Comparison of ENCODE assay signal across 1 cellular context in the genomic region with DNA sequence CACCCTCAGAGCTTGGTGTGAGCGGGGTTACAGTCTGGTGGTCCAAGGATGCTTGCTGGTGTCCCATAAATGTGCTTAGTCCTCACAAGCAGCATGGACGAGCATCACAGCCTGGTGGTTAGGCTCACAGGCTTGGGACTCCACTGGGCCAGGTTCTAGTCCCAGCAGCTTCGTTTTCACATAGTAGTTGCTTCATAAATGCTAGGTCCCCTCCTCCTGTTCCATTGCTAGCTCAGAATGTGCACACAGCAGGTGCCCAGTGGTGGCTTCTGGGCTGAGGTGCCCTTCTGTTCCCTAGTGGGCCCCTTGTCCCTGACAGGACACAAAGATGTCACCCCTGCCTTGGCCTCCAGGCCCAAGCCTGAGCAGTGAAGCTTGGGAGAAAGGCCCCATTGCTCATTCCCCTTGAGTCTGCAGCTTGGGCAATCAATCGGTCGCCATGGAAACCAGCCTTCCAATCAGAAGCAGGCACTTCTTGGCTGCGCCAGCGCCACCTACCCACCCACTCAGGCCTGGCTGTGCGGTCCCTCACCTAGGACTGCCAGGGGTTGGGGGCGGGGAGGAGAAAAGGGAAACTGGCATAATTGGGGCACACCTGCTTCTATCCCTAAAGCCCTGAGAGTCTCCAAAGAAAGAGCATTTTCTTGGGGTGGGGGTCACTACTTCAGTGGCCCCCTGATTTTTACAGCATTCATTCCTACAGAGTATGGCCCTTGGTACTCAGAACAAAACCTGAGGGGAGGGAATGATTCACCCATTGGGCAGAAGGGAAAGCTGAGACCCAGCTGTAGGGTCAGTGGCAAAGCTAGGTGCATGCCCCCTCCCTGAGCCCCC.
TF ChIP-seq lines count a peak whose summit lies in the region.

No MANE protein-coding gene starts in this region.

TF ChIP-seq in HepG2, 621 proteins besides CTCF, POLR2A, EP300 and RAD21:
- peak; percentile 91 for TF ChIP-seq CEBPB (IDR thresholded peaks at IDR 0.05; ENCODE audit: borderline replicate concordance, low read depth, low read length)
- TF ChIP-seq NFYB (CRISPR knock-in tag; IDR thresholded peaks at IDR 0.05), result peak; percentile 85
- no peak for TF ChIP-seq ZNF598 (CRISPR knock-in tag; IDR thresholded peaks at IDR 0.05; ENCODE audit: borderline replicate concordance)
- TF ChIP-seq PCBP1 (IDR thresholded peaks at IDR 0.05; ENCODE audit: borderline replicate concordance, low read depth, low read length), result 0 out of 2 replicates have a peak, but pooled peaks have one; percentile 58
- TF ChIP-seq RBAK (CRISPR knock-in tag; IDR thresholded peaks at IDR 0.05), result no peak
- peak; percentile 82 for TF ChIP-seq CEBPG (CRISPR knock-in tag; IDR thresholded peaks at IDR 0.05)
- 0 out of 2 replicates have a peak, but pooled peaks have one; percentile 17 for TF ChIP-seq ZFY (CRISPR knock-in tag; IDR thresholded peaks at IDR 0.05)
- TF ChIP-seq HNRNPLL (IDR thresholded peaks at IDR 0.05; ENCODE audit: low read depth, low read length, poor library complexity, severe bottlenecking), result no peak
- TF ChIP-seq, protein P1, sequence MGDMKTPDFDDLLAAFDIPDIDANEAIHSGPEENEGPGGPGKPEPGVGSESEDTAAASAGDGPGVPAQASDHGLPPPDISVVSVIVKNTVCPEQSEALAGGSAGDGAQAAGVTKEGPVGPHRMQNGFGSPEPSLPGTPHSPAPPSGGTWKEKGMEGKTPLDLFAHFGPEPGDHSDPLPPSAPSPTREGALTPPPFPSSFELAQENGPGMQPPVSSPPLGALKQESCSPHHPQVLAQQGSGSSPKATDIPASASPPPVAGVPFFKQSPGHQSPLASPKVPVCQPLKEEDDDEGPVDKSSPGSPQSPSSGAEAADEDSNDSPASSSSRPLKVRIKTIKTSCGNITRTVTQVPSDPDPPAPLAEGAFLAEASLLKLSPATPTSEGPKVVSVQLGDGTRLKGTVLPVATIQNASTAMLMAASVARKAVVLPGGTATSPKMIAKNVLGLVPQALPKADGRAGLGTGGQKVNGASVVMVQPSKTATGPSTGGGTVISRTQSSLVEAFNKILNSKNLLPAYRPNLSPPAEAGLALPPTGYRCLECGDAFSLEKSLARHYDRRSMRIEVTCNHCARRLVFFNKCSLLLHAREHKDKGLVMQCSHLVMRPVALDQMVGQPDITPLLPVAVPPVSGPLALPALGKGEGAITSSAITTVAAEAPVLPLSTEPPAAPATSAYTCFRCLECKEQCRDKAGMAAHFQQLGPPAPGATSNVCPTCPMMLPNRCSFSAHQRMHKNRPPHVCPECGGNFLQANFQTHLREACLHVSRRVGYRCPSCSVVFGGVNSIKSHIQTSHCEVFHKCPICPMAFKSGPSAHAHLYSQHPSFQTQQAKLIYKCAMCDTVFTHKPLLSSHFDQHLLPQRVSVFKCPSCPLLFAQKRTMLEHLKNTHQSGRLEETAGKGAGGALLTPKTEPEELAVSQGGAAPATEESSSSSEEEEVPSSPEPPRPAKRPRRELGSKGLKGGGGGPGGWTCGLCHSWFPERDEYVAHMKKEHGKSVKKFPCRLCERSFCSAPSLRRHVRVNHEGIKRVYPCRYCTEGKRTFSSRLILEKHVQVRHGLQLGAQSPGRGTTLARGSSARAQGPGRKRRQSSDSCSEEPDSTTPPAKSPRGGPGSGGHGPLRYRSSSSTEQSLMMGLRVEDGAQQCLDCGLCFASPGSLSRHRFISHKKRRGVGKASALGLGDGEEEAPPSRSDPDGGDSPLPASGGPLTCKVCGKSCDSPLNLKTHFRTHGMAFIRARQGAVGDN (CRISPR knock-in tag; IDR thresholded peaks at IDR 0.05), result peak; percentile 32; the same call in 1 of the 2 replicates
- TF ChIP-seq NFYC (CRISPR knock-in tag; IDR thresholded peaks at IDR 0.05), result peak; percentile 82
- no peak for TF ChIP-seq ZNF138 (CRISPR knock-in tag; IDR thresholded peaks at IDR 0.05; ENCODE audit: low read depth)
- TF ChIP-seq RFX3 (CRISPR knock-in tag; IDR thresholded peaks at IDR 0.05), result peak; percentile 86
- 0 out of 2 replicates have a peak, but pooled peaks have one; percentile 11 for TF ChIP-seq SALL1 (CRISPR knock-in tag; IDR thresholded peaks at IDR 0.05)
- no peak for TF ChIP-seq EZH2 (conservative IDR thresholded peaks at IDR 0.05; ENCODE audit: low read depth, low read length)
- no peak for TF ChIP-seq ZKSCAN1 (IDR thresholded peaks at IDR 0.05; ENCODE audit: low read length)
- TF ChIP-seq, protein P2, sequence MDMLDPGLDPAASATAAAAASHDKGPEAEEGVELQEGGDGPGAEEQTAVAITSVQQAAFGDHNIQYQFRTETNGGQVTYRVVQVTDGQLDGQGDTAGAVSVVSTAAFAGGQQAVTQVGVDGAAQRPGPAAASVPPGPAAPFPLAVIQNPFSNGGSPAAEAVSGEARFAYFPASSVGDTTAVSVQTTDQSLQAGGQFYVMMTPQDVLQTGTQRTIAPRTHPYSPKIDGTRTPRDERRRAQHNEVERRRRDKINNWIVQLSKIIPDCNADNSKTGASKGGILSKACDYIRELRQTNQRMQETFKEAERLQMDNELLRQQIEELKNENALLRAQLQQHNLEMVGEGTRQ (IDR thresholded peaks at IDR 0.05; ENCODE audit: low read depth, low read length), result no peak
- TF ChIP-seq, protein P2 (CRISPR knock-in tag; IDR thresholded peaks at IDR 0.05; ENCODE audit: borderline replicate concordance), result no peak
- TF ChIP-seq NFKB2 (CRISPR knock-in tag; IDR thresholded peaks at IDR 0.05; ENCODE audit: borderline replicate concordance), result 0 out of 2 replicates have a peak, but pooled peaks have one; percentile 19
- TF ChIP-seq ZNF891 (CRISPR knock-in tag; IDR thresholded peaks at IDR 0.05), result no peak
- TF ChIP-seq RFX1 (IDR thresholded peaks at IDR 0.05), result peak; percentile 81
